ENCODE assay signal across 1 cellular context in the genomic region with DNA sequence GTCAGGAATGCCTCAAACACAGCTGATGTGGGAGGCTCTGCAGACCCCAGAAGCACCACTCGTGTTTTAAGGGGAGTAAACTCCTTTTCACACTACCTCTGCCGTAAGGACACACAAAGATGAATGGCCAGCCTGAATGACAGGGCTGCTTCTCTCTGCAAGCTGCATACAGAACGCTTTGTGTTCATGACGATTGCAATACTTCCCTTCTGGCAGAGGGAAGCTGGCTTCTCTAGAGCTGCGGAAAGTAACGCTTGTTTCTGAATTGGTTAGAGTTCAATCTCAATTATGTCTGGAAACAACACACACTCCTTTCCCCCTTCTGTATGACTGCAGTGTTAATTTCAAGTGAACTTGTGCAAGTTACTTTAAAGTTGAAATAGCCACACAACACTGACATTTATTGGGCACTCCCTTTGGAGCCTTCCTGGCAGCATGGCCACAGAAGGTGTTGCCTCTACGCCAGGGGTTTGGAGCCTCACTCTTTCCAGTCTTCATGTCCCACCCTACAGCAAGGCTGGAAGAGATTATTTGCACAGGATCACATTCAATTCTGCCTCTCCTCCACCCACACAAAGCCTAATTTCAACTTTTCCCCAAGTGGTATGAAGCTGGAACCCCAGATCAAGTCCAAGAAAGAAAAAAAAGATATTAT.
TF ChIP-seq lines count a peak whose summit lies in the region.

No MANE protein-coding gene starts in this region.

TF ChIP-seq in HepG2, 621 proteins besides CTCF, POLR2A, EP300 and RAD21:
- TF ChIP-seq, protein P1, sequence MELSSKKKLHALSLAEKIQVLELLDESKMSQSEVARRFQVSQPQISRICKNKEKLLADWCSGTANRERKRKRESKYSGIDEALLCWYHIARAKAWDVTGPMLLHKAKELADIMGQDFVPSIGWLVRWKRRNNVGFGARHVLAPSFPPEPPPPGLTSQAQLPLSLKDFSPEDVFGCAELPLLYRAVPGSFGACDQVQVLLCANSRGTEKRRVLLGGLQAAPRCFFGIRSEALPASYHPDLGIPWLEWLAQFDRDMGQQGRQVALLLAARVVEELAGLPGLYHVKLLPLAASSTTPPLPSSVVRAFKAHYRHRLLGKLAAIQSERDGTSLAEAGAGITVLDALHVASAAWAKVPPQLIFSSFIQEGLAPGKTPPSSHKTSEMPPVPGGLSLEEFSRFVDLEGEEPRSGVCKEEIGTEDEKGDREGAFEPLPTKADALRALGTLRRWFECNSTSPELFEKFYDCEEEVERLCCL (CRISPR knock-in tag; IDR thresholded peaks at IDR 0.05; ENCODE audit: borderline replicate concordance): no peak
- TF ChIP-seq AGO1 (IDR thresholded peaks at IDR 0.05; ENCODE audit: low read depth, low read length, poor library complexity, severe bottlenecking) (no peak), FOXP1 (IDR thresholded peaks at IDR 0.05) (no peak), FOXP1 (CRISPR knock-in tag; IDR thresholded peaks at IDR 0.05) (no peak), ZNF674 (CRISPR knock-in tag; IDR thresholded peaks at IDR 0.05; ENCODE audit: low read depth) (no peak), PHF21A (CRISPR knock-in tag; IDR thresholded peaks at IDR 0.05) (0 out of 2 replicates have a peak, but pooled peaks have one; percentile 22), SOX13 (IDR thresholded peaks at IDR 0.05) (no peak), SOX13 (CRISPR knock-in tag; conservative IDR thresholded peaks at IDR 0.05 in 1 of 2, IDR thresholded peaks at IDR 0.05 in 1 of 2) (peak in 1 of 2 experiments; percentile 28; a peak in 1 of 4 replicates)
TF ChIP-seq in HepG2: peak in this region for 2.
